In genomic region chr13:98036564-98037302, GRCh38 we compare ENCODE assay signal across 1 cellular context.
A peak's percentile ranks its signal among the peaks of the same experiment; 100 is the strongest.
TF ChIP-seq lines count a peak whose summit lies in the region.
"Not testable (repeated sequence)": the region's sequence is repeated elsewhere in the genome, so short reads cannot be mapped to it uniquely, and the experiment has no call there.

No MANE protein-coding gene starts in this region.

TF ChIP-seq in HepG2, 621 proteins besides CTCF, POLR2A, EP300 and RAD21 (continued from another document):
- 0 out of 2 replicates have a peak, but pooled peaks have one; percentile 5 for TF ChIP-seq ARID5B (CRISPR knock-in tag; IDR thresholded peaks at IDR 0.05)
- 0 out of 2 replicates have a peak, but pooled peaks have one; percentile 35 for TF ChIP-seq FLYWCH1 (CRISPR knock-in tag; IDR thresholded peaks at IDR 0.05)
- TF ChIP-seq GABPB1 (CRISPR knock-in tag; IDR thresholded peaks at IDR 0.05) = 0 out of 2 replicates have a peak, but pooled peaks have one; percentile 2
- TF ChIP-seq HNF4G (IDR thresholded peaks at IDR 0.05; ENCODE audit: borderline replicate concordance, low read depth, low read length) = 0 out of 2 replicates have a peak, but pooled peaks have one; percentile 41
- TF ChIP-seq HNF4G (CRISPR knock-in tag; IDR thresholded peaks at IDR 0.05; ENCODE audit: borderline replicate concordance, low read depth) = not testable (repeated sequence)
- peak; percentile 35; the same call in 1 of the 2 replicates for TF ChIP-seq HNF4A (CRISPR knock-in tag; IDR thresholded peaks at IDR 0.05)
